Comparison of ENCODE assay signal across 19 cellular contexts in the genomic region with DNA sequence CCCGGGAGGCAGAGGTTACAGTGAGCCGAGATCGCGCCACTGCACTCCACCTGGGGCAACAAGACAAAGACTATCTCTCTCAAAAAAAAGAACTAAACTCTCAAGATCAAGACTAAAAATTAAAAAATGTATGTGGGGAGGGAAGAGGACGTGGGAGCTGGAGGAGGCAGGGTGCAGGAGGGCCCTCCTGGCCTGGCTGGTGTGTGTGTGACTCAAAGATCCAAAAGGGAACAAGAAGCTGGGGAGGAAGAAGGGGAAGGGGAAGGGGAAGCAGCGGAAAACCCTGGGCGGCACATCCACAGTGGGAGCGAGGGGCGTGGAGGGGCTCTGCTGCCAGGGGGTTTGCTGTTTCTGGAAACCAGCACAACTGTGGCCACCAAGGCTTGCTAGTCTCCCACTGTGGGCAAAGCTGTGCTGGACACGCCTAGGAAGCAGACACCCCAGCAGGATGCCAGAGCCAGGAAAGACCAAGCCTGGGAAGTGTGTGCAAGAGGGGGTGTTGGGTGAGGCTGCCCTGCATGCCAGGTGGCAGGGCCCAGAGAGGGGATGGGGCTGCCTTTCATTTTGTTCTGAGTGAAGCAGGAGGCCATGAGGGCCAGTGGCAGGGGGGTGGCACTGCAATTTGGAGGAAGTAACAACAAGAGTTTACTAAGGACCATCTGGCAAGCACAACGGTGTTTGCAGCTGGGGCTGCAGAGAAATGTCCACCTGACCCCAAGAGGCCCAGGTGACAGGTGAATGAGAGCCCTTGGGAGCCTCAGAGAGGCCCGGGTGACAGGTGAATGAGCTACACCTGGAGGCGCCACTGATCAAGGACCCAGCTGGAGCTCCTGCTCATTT. TPM values are rescaled to one million over a fixed set of nuclear protein-coding genes. Genes with fewer than 3 reads are reported as not detected.
DNase-seq lines count a peak whose midpoint lies in the region; ATAC-seq and TF ChIP-seq lines count a peak whose summit lies in the region.
"Had no signal": no experiment of that assay in that cellular context is flagged by ENCODE, and none has a peak within 500 bp of the region (broad histone marks: within the 10 kb centered on the region; RNA-seq: fewer than 3 reads in every experiment).

No MANE protein-coding gene starts in this region.

- CTCF ChIA-PET in RWPE1 (lab: Yijun Ruan, JAX): interaction anchor here (0.5 to 0.6 kb wide), 3 partner anchors 61 to 382 kb away, joined by 3 read pairs; no protein-coding TSS in a partner anchor

- H3K9me3 Mint-ChIP-seq in stimulated activated naive CD8-positive, alpha-beta T cell treated with anti-CD3 and anti-CD28 coated beads, Interleukin-15, amount 100 ng/mL, for 72 hours: no peaks in the 10 kb centered on the region

- POLR2A ChIA-PET in RWPE1 (lab: Yijun Ruan, JAX; ENCODE audit: low non-redundant PET): no interaction called here

- H3K9me3 ChIP-seq in lower lobe of right lung: no peaks in the 10 kb centered on the region
- H3K9me3 ChIP-seq: neutrophil, thoracic aorta had no signal

- H3K4me3 Mint-ChIP-seq in stimulated activated naive CD8-positive, alpha-beta T cell treated with anti-CD3 and anti-CD28 coated beads, Interleukin-15, amount 100 ng/mL, for 72 hours: no peak overlapping the region

- intact Hi-C loops in lower lobe of right lung (cut with DNase I): no loop called here

- DNase-seq in stimulated activated naive CD8-positive, alpha-beta T cell treated with anti-CD3 and anti-CD28 coated beads, Interleukin-15, amount 100 ng/mL, for 72 hours: no peak
- no peak for DNase-seq in stimulated activated naive CD8-positive, alpha-beta T cell treated with anti-CD3 and anti-CD28 coated beads, Interleukin-15, Interleukin-2, amounts not matched to agents 100 U/mL and 50 U/mL, for 24 hours
- DNase-seq in RWPE1 (ENCODE audit: low spot score) (no peak), lower lobe of right lung (peak; percentile 30), NCI-H128 (lab: John Stamatoyannopoulos, UW; ENCODE audit: unreplicated experiment) (no peak), HuH-7.5 (ENCODE audit: low spot score) (no peak)
- DNase-seq: activated CD4-positive, alpha-beta T cell treated with anti-CD3 and anti-CD28 coated beads for 1 hour; amygdala; central memory CD4-positive, alpha-beta T cell; COR-L47; Karpas-422; NCI-H1092 treated with DMSO at 0.1 percent for 48 hours; NCI-H446 treated with DMSO at 0.1 percent for 48 hours; NK-92 treated with Interleukin-12 subunit alpha and Interleukin-12 subunit beta, amount 100 ng/mL, for 24 hours; T1000 had no signal

- ATAC-seq in stimulated activated naive CD8-positive, alpha-beta T cell treated with anti-CD3 and anti-CD28 coated beads, Interleukin-15, amount 100 ng/mL, for 72 hours: no peak
- ATAC-seq in stimulated activated naive CD8-positive, alpha-beta T cell treated with anti-CD3 and anti-CD28 coated beads, Interleukin-15, Interleukin-2, amounts not matched to agents 100 U/mL and 50 U/mL, for 24 hours: no peak
- ATAC-seq in lower lobe of right lung: no peak
- no peak for ATAC-seq in GM18873 (IDR thresholded peaks at IDR 0.05; ENCODE audit: low FRiP score, unreplicated experiment)
- ATAC-seq: SK-N-SH treated with all-trans-retinoic acid at 6 μM for 48 hours had no signal

- no peaks in the 10 kb centered on the region for H3K27me3 ChIP-seq in lower lobe of right lung (ENCODE audit: low read depth)
- H3K27me3 ChIP-seq: neutrophil had no signal

- no peaks in the 10 kb centered on the region for H3K4me1 Mint-ChIP-seq in stimulated activated naive CD8-positive, alpha-beta T cell treated with anti-CD3 and anti-CD28 coated beads, Interleukin-15, amount 100 ng/mL, for 72 hours

- H3K36me3 ChIP-seq in lower lobe of right lung: peaks cover 100% of the 10 kb centered on the region

- no peak overlapping the region for H3K4me3 ChIP-seq in lower lobe of right lung
- H3K4me3 ChIP-seq: thoracic aorta had no signal

- no peak for TF ChIP-seq CTCF in RWPE1 (conservative IDR thresholded peaks at IDR 0.05; ENCODE audit: low read depth)
- TF ChIP-seq CTCF in lower lobe of right lung (IDR thresholded peaks at IDR 0.05): no peak

- H3K27ac Mint-ChIP-seq in stimulated activated naive CD8-positive, alpha-beta T cell treated with anti-CD3 and anti-CD28 coated beads, Interleukin-15, amount 100 ng/mL, for 72 hours: peak overlapping the region; percentile 1 to 20

- no peaks in the 10 kb centered on the region for H3K27me3 Mint-ChIP-seq in stimulated activated naive CD8-positive, alpha-beta T cell treated with anti-CD3 and anti-CD28 coated beads, Interleukin-15, amount 100 ng/mL, for 72 hours

- H3K27ac ChIP-seq in RWPE1: peak overlapping the region; percentile 28
- H3K27ac ChIP-seq in lower lobe of right lung: no peak overlapping the region
- H3K27ac ChIP-seq: neutrophil, thoracic aorta had no signal

- no peaks in the 10 kb centered on the region for H3K4me1 ChIP-seq in lower lobe of right lung

RNA-seq across cellular contexts. Expression of a gene that starts 44.5 kb away (rescaled TPM):
- total RNA-seq in lower lobe of right lung: 1.3 TPM
